Comparison of ENCODE assay signal across 36 cellular contexts in the genomic region with DNA sequence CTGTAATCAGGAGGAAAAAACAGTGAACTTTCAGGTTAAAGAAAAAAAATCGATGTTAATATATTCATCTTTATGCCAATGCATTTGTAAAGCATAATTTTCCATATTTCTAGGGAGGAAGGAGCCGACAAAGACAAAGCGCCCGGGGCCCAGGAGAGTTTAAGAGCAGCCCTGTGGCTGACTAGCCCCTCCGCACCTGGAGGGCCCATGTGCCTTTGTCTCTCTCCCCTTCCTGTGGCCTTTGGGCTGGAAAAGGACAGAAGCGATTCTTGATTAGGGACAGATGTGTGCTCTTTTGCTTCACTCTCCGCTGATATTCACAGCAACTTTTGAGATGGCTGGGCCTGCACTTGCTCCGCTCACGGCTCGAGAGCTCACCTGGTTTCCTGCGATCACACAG. TPM values are rescaled to one million over a fixed set of nuclear protein-coding genes. Genes with fewer than 3 reads are reported as not detected.
"Had no signal": no experiment of that assay in that cellular context is flagged by ENCODE, and none has a peak within 500 bp of the region (broad histone marks: within the 10 kb centered on the region; RNA-seq: fewer than 3 reads in every experiment).

No MANE protein-coding gene starts in this region.

- H3K4me1 Mint-ChIP-seq: activated CD4-positive, alpha-beta T cell treated with anti-CD3 and anti-CD28 coated beads for 36 hours; activated CD4-positive, alpha-beta T cell treated with anti-CD3 and anti-CD28 coated beads, Interleukin-2, amount 10 ng/mL, durations not matched to agents 7 days and 5 days; activated naive CD4-positive, alpha-beta T cell treated with anti-CD3 and anti-CD28 coated beads, Interleukin-2, amount 10 ng/mL, durations not matched to agents 7 days and 5 days; activated naive CD8-positive, alpha-beta T cell treated with anti-CD3 and anti-CD28 coated beads, Interleukin-2, amount 50 U/mL, for 24 hours; WTC11 had no signal

- H3K27me3 Mint-ChIP-seq: activated CD4-positive, alpha-beta T cell treated with anti-CD3 and anti-CD28 coated beads for 36 hours; activated naive CD8-positive, alpha-beta T cell had no signal

- H3K36me3 Mint-ChIP-seq: activated naive CD4-positive, alpha-beta T cell treated with anti-CD3 and anti-CD28 coated beads, Interleukin-2, amount 10 ng/mL, durations not matched to agents 7 days and 5 days; activated naive CD8-positive, alpha-beta T cell; brain; WTC11 had no signal

- H3K36me3 ChIP-seq: MG63 had no signal

- H3K27me3 ChIP-seq: MG63, Peyer's patch had no signal

- ATAC-seq: activated CD4-positive, alpha-beta T cell treated with anti-CD3 and anti-CD28 coated beads for 36 hours; activated CD4-positive, CD25-positive, alpha-beta regulatory T cell treated with anti-CD3 and anti-CD28 coated beads, Interleukin-2, amount 50 U/mL, for 24 hours; activated CD8-positive, alpha-beta T cell treated with anti-CD3 and anti-CD28 coated beads, Interleukin-2, amount 10 ng/mL, durations not matched to agents 7 days and 5 days; activated naive CD8-positive, alpha-beta T cell treated with anti-CD3 and anti-CD28 coated beads, Interleukin-2, amount 50 U/mL, for 24 hours; PC-3; WTC11 had no signal

- H3K4me3 ChIP-seq: MG63, Peyer's patch had no signal

- H3K4me3 Mint-ChIP-seq: activated CD4-positive, alpha-beta T cell treated with anti-CD3 and anti-CD28 coated beads for 36 hours; activated CD4-positive, alpha-beta T cell treated with anti-CD3 and anti-CD28 coated beads, Interleukin-2, amount 10 ng/mL, durations not matched to agents 7 days and 5 days; activated CD8-positive, alpha-beta T cell treated with anti-CD3 and anti-CD28 coated beads, Interleukin-2, amount 10 ng/mL, durations not matched to agents 7 days and 5 days; activated naive CD4-positive, alpha-beta T cell treated with anti-CD3 and anti-CD28 coated beads, Interleukin-2, amount 10 ng/mL, durations not matched to agents 7 days and 5 days; activated naive CD8-positive, alpha-beta T cell; activated naive CD8-positive, alpha-beta T cell treated with anti-CD3 and anti-CD28 coated beads, Interleukin-2, amount 50 U/mL, for 24 hours; brain; T-helper 1 cell treated with Interleukin-12 subunit alpha and Interleukin-12 subunit beta and Interleukin-4 antibody, amounts not matched to agents 30 μg/mL and 1 μg/mL, for 36 hours; T-helper 2 cell treated with Interferon-gamma antibody and Interleukin-4, amounts not matched to agents 5 μg/mL and 100 μg/mL, for 36 hours; WTC11 had no signal

- DNase-seq: activated CD4-positive, alpha-beta T cell treated with anti-CD3 and anti-CD28 coated beads for 36 hours; activated CD4-positive, alpha-beta T cell treated with anti-CD3 and anti-CD28 coated beads, Interleukin-2, amount 10 ng/mL, durations not matched to agents 7 days and 5 days; activated CD4-positive, alpha-beta T cell treated with anti-CD3 and anti-CD28 coated beads, Interleukin-2, amount 50 U/mL, for 48 hours; activated CD8-positive, alpha-beta memory T cell treated with anti-CD3 and anti-CD28 coated beads, Interleukin-2, amount 50 U/mL, for 48 hours; activated CD8-positive, alpha-beta T cell treated with anti-CD3 and anti-CD28 coated beads, Interleukin-2, amount 10 ng/mL, durations not matched to agents 7 days and 5 days; activated effector memory CD4-positive, alpha-beta T cell treated with Interleukin-2 at 50 U/mL for 16 hours; activated naive CD4-positive, alpha-beta T cell treated with anti-CD3 and anti-CD28 coated beads, Interleukin-2, amount 10 ng/mL, durations not matched to agents 7 days and 5 days; activated naive CD8-positive, alpha-beta T cell treated with anti-CD3 and anti-CD28 coated beads, Interleukin-2, amount 50 U/mL, for 24 hours; activated T-cell treated with anti-CD3 and anti-CD28 coated beads, Interleukin-2, amount 50 U/mL, for 48 hours; anterior cingulate cortex; central memory CD4-positive, alpha-beta T cell; Kasumi-1; KG1; MG63; NCI-H1048; NCI-H1105 treated with DMSO at 0.1 percent for 48 hours; NCI-H1436 treated with DMSO at 0.1 percent for 48 hours; NCI-H187; NCI-H2029 treated with DMSO at 0.1 percent for 48 hours; NCI-H2107; NCI-H2171; NCI-H510A; NCI-H526; NCI-H748 treated with DMSO at 0.1 percent for 48 hours; NK-92 treated with Interleukin-12 subunit alpha and Interleukin-12 subunit beta, amount 100 ng/mL, for 24 hours; PC-3; Peyer's patch; RPMI8226; SIG-M5 had no signal

- H3K4me1 ChIP-seq: Peyer's patch had no signal

- H3K9me3 ChIP-seq: MG63, Peyer's patch had no signal

- FAIRE-seq: TTC549 had no signal

- H3K9me3 Mint-ChIP-seq: activated CD4-positive, alpha-beta T cell treated with anti-CD3 and anti-CD28 coated beads, Interleukin-2, amount 10 ng/mL, durations not matched to agents 7 days and 5 days; activated naive CD4-positive, alpha-beta T cell treated with anti-CD3 and anti-CD28 coated beads, Interleukin-2, amount 10 ng/mL, durations not matched to agents 7 days and 5 days; activated naive CD8-positive, alpha-beta T cell treated with anti-CD3 and anti-CD28 coated beads, Interleukin-2, amount 50 U/mL, for 24 hours; brain; T-helper 1 cell treated with Interleukin-12 subunit alpha and Interleukin-12 subunit beta and Interleukin-4 antibody, amounts not matched to agents 30 μg/mL and 1 μg/mL, for 36 hours; T-helper 2 cell treated with Interferon-gamma antibody and Interleukin-4, amounts not matched to agents 5 μg/mL and 100 μg/mL, for 36 hours; WTC11 had no signal

- H3K27ac ChIP-seq: Peyer's patch had no signal

- H3K27ac Mint-ChIP-seq: activated CD4-positive, alpha-beta T cell treated with anti-CD3 and anti-CD28 coated beads for 36 hours; activated CD4-positive, alpha-beta T cell treated with anti-CD3 and anti-CD28 coated beads, Interleukin-2, amount 10 ng/mL, durations not matched to agents 7 days and 5 days; activated CD8-positive, alpha-beta T cell treated with anti-CD3 and anti-CD28 coated beads, Interleukin-2, amount 10 ng/mL, durations not matched to agents 7 days and 5 days; activated naive CD4-positive, alpha-beta T cell treated with anti-CD3 and anti-CD28 coated beads, Interleukin-2, amount 10 ng/mL, durations not matched to agents 7 days and 5 days; activated naive CD8-positive, alpha-beta T cell; activated naive CD8-positive, alpha-beta T cell treated with anti-CD3 and anti-CD28 coated beads, Interleukin-2, amount 50 U/mL, for 24 hours; T-helper 1 cell treated with Interleukin-12 subunit alpha and Interleukin-12 subunit beta and Interleukin-4 antibody, amounts not matched to agents 30 μg/mL and 1 μg/mL, for 36 hours; T-helper 2 cell treated with Interferon-gamma antibody and Interleukin-4, amounts not matched to agents 5 μg/mL and 100 μg/mL, for 36 hours; WTC11 had no signal

RNA-seq across cellular contexts. Expression of gene DDC, which starts 23.1 kb away (rescaled TPM):
- total RNA-seq: activated CD4-positive, alpha-beta T cell treated with anti-CD3 and anti-CD28 coated beads, Interleukin-2, amount 10 ng/mL, durations not matched to agents 7 days and 5 days; activated CD8-positive, alpha-beta T cell treated with anti-CD3 and anti-CD28 coated beads, Interleukin-2, amount 10 ng/mL, durations not matched to agents 7 days and 5 days; PC-3; WTC11 had no signal
